ENCODE assay signal across 20 cellular contexts in the genomic region with DNA sequence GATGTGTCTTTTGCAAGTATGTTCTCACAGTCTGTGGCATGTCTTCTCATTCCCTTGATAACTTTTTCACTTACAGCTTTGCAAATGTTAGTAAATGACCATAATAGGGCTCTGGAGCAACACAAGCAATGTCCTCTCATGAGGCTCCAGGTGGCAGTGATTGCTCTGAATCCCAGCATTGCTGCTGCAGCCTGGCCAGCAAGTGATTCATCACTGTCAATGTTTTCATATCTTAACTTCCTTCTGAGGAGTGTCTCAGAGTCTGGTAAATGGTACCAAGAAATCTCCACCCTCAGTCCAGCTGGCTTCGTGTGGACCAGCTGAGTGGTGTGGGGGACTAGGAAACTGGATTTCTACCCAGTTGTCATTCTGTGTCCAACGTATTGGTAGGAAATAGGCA.
DNase-seq lines count a peak whose midpoint lies in the region; ATAC-seq and TF ChIP-seq lines count a peak whose summit lies in the region.
"Had no signal": no experiment of that assay in that cellular context is flagged by ENCODE, and none has a peak within 500 bp of the region (broad histone marks: within the 10 kb centered on the region; RNA-seq: fewer than 3 reads in every experiment).

No MANE protein-coding gene starts in this region.

- H3K36me3 Mint-ChIP-seq in chondrocyte (ENCODE audit: low read depth): no peaks in the 10 kb centered on the region
- H3K36me3 Mint-ChIP-seq: mesothelial cell of epicardium had no signal

- no peak overlapping the region for H4K91ac ChIP-seq in mesenchymal stem cell (ENCODE audit: low read length)

- no peak overlapping the region for H2BK5ac ChIP-seq in mesenchymal stem cell (ENCODE audit: low read depth, low read length, poor library complexity, severe bottlenecking)

- H3K23ac ChIP-seq in mesenchymal stem cell (ENCODE audit: low read length in 2 of 2): no peak overlapping the region

- no peaks in the 10 kb centered on the region for H3K9me3 ChIP-seq in PC-9 (ENCODE audit: insufficient read depth, low read depth)
- peaks cover 3% of the 10 kb centered on the region for H3K9me3 ChIP-seq in mesenchymal stem cell (ENCODE audit: control insufficient read depth, low read length)
- no peaks in the 10 kb centered on the region for H3K9me3 ChIP-seq in Karpas-422 (ENCODE audit: low read length)
- H3K9me3 ChIP-seq: transverse colon had no signal

- H3K18ac ChIP-seq in mesenchymal stem cell (ENCODE audit: low read depth in 1 of 2, low read length in 2 of 2): no peak overlapping the region

- H4K20me1 ChIP-seq in PC-9 (ENCODE audit: insufficient read depth) (no peaks in the 10 kb centered on the region), Karpas-422 (ENCODE audit: insufficient read depth, low read depth, low read length) (no peaks in the 10 kb centered on the region)

- H3K4me3 ChIP-seq in PC-9: no peak overlapping the region
- no peak overlapping the region for H3K4me3 ChIP-seq in mesenchymal stem cell (ENCODE audit: insufficient read depth in 1 of 2, low read depth in 1 of 2, low read length in 2 of 2)
- H3K4me3 ChIP-seq in Karpas-422 (ENCODE audit: low read length): no peak overlapping the region
- H3K4me3 ChIP-seq: skin epidermis, transverse colon had no signal

- H3K36me3 ChIP-seq in PC-9 (ENCODE audit: low read depth) (no peaks in the 10 kb centered on the region), mesenchymal stem cell (ENCODE audit: control insufficient read depth in 1 of 2, insufficient read depth in 2 of 2, low read depth in 1 of 2, low read length in 2 of 2) (no peaks in the 10 kb centered on the region), Karpas-422 (ENCODE audit: insufficient read depth, low read length) (no peaks in the 10 kb centered on the region)
- H3K36me3 ChIP-seq: transverse colon had no signal

- H3K27ac Mint-ChIP-seq in chondrocyte (ENCODE audit: unreplicated experiment): no peak overlapping the region
- H3K27ac Mint-ChIP-seq: activated CD8-positive, alpha-beta T cell treated with anti-CD3 and anti-CD28 coated beads for 36 hours; CD4-positive, alpha-beta T cell; mesothelial cell of epicardium had no signal

- POLR2A ChIA-PET in PC-9 (lab: Charles Lee; ENCODE audit: unreplicated experiment): no interaction called here

- H3K4me1 ChIP-seq in PC-9 (replicated peaks; ENCODE audit: insufficient read depth): no peaks in the 10 kb centered on the region
- H3K4me1 ChIP-seq in mesenchymal stem cell (ENCODE audit: control insufficient read depth, insufficient read depth, low read depth, low read length): no peaks in the 10 kb centered on the region
- no peaks in the 10 kb centered on the region for H3K4me1 ChIP-seq in Karpas-422 (ENCODE audit: low read length)
- H3K4me1 ChIP-seq: transverse colon had no signal

- H2AK5ac ChIP-seq in mesenchymal stem cell (ENCODE audit: low read length, severe bottlenecking): no peak overlapping the region

- H2BK12ac ChIP-seq in mesenchymal stem cell (ENCODE audit: low read length in 2 of 2): no peak overlapping the region

- peaks cover 4% of the 10 kb centered on the region for H3K9me3 Mint-ChIP-seq in chondrocyte (ENCODE audit: low read depth)
- H3K9me3 Mint-ChIP-seq: CD4-positive, alpha-beta T cell had no signal

- no peaks in the 10 kb centered on the region for H3K27me3 Mint-ChIP-seq in chondrocyte (ENCODE audit: low read depth)

- ATAC-seq in GM21825 (IDR thresholded peaks at IDR 0.05; ENCODE audit: unreplicated experiment): no peak
- ATAC-seq: activated CD8-positive, alpha-beta T cell treated with anti-CD3 and anti-CD28 coated beads for 36 hours had no signal

- H3K4me2 ChIP-seq in PC-9: no peak overlapping the region
- H3K4me2 ChIP-seq in mesenchymal stem cell (ENCODE audit: low read length, poor library complexity, severe bottlenecking): no peak overlapping the region
- H3K4me2 ChIP-seq in Karpas-422 (ENCODE audit: low read depth, low read length, poor library complexity, severe bottlenecking): no peak overlapping the region

- H3K27ac ChIP-seq in PC-9 (no peak overlapping the region), mesenchymal stem cell (ENCODE audit: low read length, poor library complexity, severe bottlenecking) (no peak overlapping the region), Karpas-422 (ENCODE audit: low read length) (no peak overlapping the region)
- H3K27ac ChIP-seq: RWPE1, skin epidermis, transverse colon had no signal

- WGBS in mesenchymal stem cell: 60% methylated on average over 2 of the region's 2 CpGs

- H3K79me2 ChIP-seq in PC-9 (ENCODE audit: low read depth) (no peaks in the 10 kb centered on the region), Karpas-422 (ENCODE audit: low read length) (no peaks in the 10 kb centered on the region)

- H3K4me3 Mint-ChIP-seq in chondrocyte (ENCODE audit: unreplicated experiment): no peak overlapping the region
- H3K4me3 Mint-ChIP-seq: activated CD8-positive, alpha-beta T cell treated with anti-CD3 and anti-CD28 coated beads for 36 hours; CD4-positive, alpha-beta T cell; mesothelial cell of epicardium had no signal

- no peak overlapping the region for H2BK120ac ChIP-seq in mesenchymal stem cell (ENCODE audit: low read depth, low read length)

- H3K4me1 Mint-ChIP-seq in chondrocyte (ENCODE audit: low read depth): peaks cover 17% of the 10 kb centered on the region

- no peaks in the 10 kb centered on the region for H3F3A ChIP-seq in PC-9 (ENCODE audit: insufficient read depth, low read depth)

- H4K8ac ChIP-seq in mesenchymal stem cell (ENCODE audit: low read length): no peak overlapping the region

- H3K9ac ChIP-seq in mesenchymal stem cell (ENCODE audit: low read length) (no peak overlapping the region), Karpas-422 (ENCODE audit: low read length) (no peak overlapping the region)

- TF ChIP-seq CTCF in PC-9 (conservative IDR thresholded peaks at IDR 0.05) (no peak), chondrocyte (IDR thresholded peaks at IDR 0.05) (peak; percentile 40)

- H2AFZ ChIP-seq in PC-9: no peak overlapping the region
- H2AFZ ChIP-seq in mesenchymal stem cell (ENCODE audit: low read depth, low read length): no peak overlapping the region
- no peak overlapping the region for H2AFZ ChIP-seq in Karpas-422 (ENCODE audit: low read length)

- no peak overlapping the region for H3K4ac ChIP-seq in mesenchymal stem cell (ENCODE audit: low read depth in 1 of 2, low read length in 2 of 2)

- no peaks in the 10 kb centered on the region for H3K79me1 ChIP-seq in mesenchymal stem cell (replicated peaks; ENCODE audit: low read length, poor library complexity, severe bottlenecking)

- H3K14ac ChIP-seq in mesenchymal stem cell (ENCODE audit: low read length in 2 of 2): no peak overlapping the region

- BruUV-seq in PC-9 (replicated peaks; lab: Mats Ljungman, UMichigan): no TSS peak

- H3K27me3 ChIP-seq in PC-9 (ENCODE audit: insufficient read depth, low read depth) (no peaks in the 10 kb centered on the region), mesenchymal stem cell (ENCODE audit: control insufficient read depth in 1 of 2, insufficient read depth in 1 of 2, low read length in 2 of 2) (peaks cover 0 to 4% of the 10 kb centered on the region in 2 experiments), Karpas-422 (ENCODE audit: low read length) (no peaks in the 10 kb centered on the region)
- H3K27me3 ChIP-seq: transverse colon had no signal

- no peak overlapping the region for H2BK15ac ChIP-seq in mesenchymal stem cell (ENCODE audit: low read depth, poor library complexity, severe bottlenecking)

- intact Hi-C loops in PC-9 (cut with micrococcal nuclease; ENCODE audit: unreplicated experiment): no loop called here

- CTCF ChIA-PET in PC-9 (lab: Charles Lee): interaction anchor here (1.2 kb wide), 1 partner anchor 23 kb away, joined by 7 read pairs; no protein-coding TSS in a partner anchor

- H3K9me2 ChIP-seq in PC-9 (ENCODE audit: insufficient read depth) (no peaks in the 10 kb centered on the region), Karpas-422 (replicated peaks; ENCODE audit: insufficient read depth, low read length) (no peaks in the 10 kb centered on the region)

- DNase-seq in HCEC 1CT (peak; percentile 3), PC-9 (peak; percentile 34 to 42), chondrocyte (ENCODE audit: low spot score) (no peak), iris pigment epithelial cell (ENCODE audit: low read depth) (peak; percentile 72), mesenchymal stem cell (no peak), Karpas-422 (no peak), mucosa of gallbladder (ENCODE audit: low spot score) (no peak)
- DNase-seq: activated CD8-positive, alpha-beta T cell treated with anti-CD3 and anti-CD28 coated beads for 36 hours; activated T-cell treated with anti-CD3 and anti-CD28 coated beads, Interleukin-2, amount 50 U/mL, for 1 hour; amygdala; CD4-positive, alpha-beta T cell; NCI-H1436; NCI-H510A treated with DMSO at 0.1 percent for 48 hours; stimulated activated naive CD4-positive, alpha-beta T cell; T-helper 9 cell; transverse colon had no signal

Comparison
In these comparisons a context has a peak if more than half of its experiments do, and no peak if none do; other contexts are left out.
1. DNase-seq: peak in HCEC 1CT (single experiment), PC-9 (2 of 2) and iris pigment epithelial cell (single experiment); none in chondrocyte (single experiment), mesenchymal stem cell (single experiment), Karpas-422 (single experiment) and mucosa of gallbladder (single experiment).